ENCODE assay signal across 4 cellular contexts in genomic region chrY:9278842-9279241, GRCh38. TPM values are rescaled to one million over a fixed set of nuclear protein-coding genes. Genes with fewer than 3 reads are reported as not detected.
"Had no signal": no experiment of that assay in that cellular context is flagged by ENCODE, and none has a peak within 500 bp of the region (broad histone marks: within the 10 kb centered on the region; RNA-seq: fewer than 3 reads in every experiment).

No MANE protein-coding gene starts in this region.

RNA-seq across cellular contexts. Expression of gene TSPY4, which starts 58.4 kb away (rescaled TPM):
- total RNA-seq: activated CD4-positive, alpha-beta memory T cell treated with anti-CD3 and anti-CD28 coated beads, Interleukin-2, amount 10 ng/mL, durations not matched to agents 7 days and 5 days; activated CD8-positive, alpha-beta memory T cell treated with anti-CD3 and anti-CD28 coated beads, Interleukin-2, amount 10 ng/mL, durations not matched to agents 7 days and 5 days; MCF 10A; Right ventricle myocardium inferior had no signal
